8 cellular contexts compared by ENCODE assay signal in the genomic region with DNA sequence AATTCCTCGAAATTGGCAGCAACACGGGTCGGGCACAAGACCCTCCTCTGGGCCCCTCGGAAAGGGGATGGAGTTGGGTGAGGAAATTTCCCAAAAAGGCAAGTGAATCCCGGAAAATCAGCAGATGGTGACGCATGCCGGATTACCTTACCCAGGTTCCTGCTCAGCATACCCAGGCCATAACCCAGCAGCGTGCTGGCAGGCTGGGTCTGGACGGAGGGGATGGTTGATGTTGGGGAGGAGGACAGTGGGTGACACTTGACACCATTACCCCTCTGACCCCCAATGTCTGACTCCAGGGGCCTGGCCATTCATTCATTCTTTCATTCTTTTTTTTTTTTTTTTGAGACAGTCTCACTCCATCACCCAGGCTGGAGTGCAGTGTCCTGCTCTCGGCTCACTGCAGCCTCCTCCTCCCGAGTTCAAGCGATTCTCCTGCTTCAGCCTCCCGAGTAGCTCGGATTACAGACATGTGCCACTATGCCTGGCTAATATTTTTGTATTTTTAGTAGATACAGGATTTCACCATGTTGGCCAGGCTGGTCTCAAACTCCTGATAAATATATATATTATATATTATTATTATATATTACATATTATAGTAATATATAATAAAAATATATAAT. TPM values are rescaled to one million over a fixed set of nuclear protein-coding genes. Genes with fewer than 3 reads are reported as not detected.
A peak's percentile ranks its signal among the peaks of the same experiment; 100 is the strongest.
DNase-seq lines count a peak whose midpoint lies in the region; ATAC-seq, FAIRE-seq and TF ChIP-seq lines count a peak whose summit lies in the region.

No MANE protein-coding gene starts in this region.

- peak; percentile 23 for DNase-seq in activated naive CD4-positive, alpha-beta T cell treated with anti-CD3 and anti-CD28 coated beads for 36 hours
- DNase-seq in activated naive CD4-positive, alpha-beta T cell treated with anti-CD3 and anti-CD28 coated beads, Interleukin-2, amount 50 U/mL, for 16 hours: no peak
- peak; percentile 53 to 75 for DNase-seq in NCI-H526 (lab: John Stamatoyannopoulos, UW)
- DNase-seq in bronchial epithelial cell (ENCODE audit: low read depth): peak; percentile 61
- DNase-seq in left lobe of liver (ENCODE audit: low spot score): no peak
- no peak for DNase-seq in inferior parietal cortex (ENCODE audit: extremely low spot score)

- intact Hi-C loops in activated naive CD4-positive, alpha-beta T cell treated with anti-CD3 and anti-CD28 coated beads for 36 hours (cut with micrococcal nuclease): no loop called here

- CTCF ChIA-PET in activated naive CD4-positive, alpha-beta T cell treated with anti-CD3 and anti-CD28 coated beads for 36 hours (lab: Charles Lee): interaction anchor here (2.0 kb wide), 1 partner anchor 73 kb away, joined by 8 read pairs; no protein-coding TSS in a partner anchor

- ATAC-seq in left lobe of liver (peak; percentile 61), HG03095 (IDR thresholded peaks at IDR 0.05; ENCODE audit: unreplicated experiment) (no peak)

- peak overlapping the region; percentile 71 for H3K27ac Mint-ChIP-seq in activated naive CD4-positive, alpha-beta T cell treated with anti-CD3 and anti-CD28 coated beads for 36 hours

- H3K36me3 ChIP-seq in bronchial epithelial cell (ENCODE audit: control insufficient read depth, insufficient read depth, low read length) (peaks cover 12% of the 10 kb centered on the region), subcutaneous abdominal adipose tissue (ENCODE audit: control insufficient read depth in 5 of 5, insufficient read depth in 5 of 5, low read length in 5 of 5) (peaks cover 0 to 19% (median 7%) of the 10 kb centered on the region in 5 donors)

- H3K4me1 ChIP-seq in subcutaneous abdominal adipose tissue (ENCODE audit: control insufficient read depth in 5 of 5, insufficient read depth in 5 of 5, low read length in 5 of 5): peaks cover 7 to 17% (median 16%) of the 10 kb centered on the region in 5 donors

- no peak for FAIRE-seq in bronchial epithelial cell (lab: Jason Lieb, UNC)

- H3K9me3 ChIP-seq in subcutaneous abdominal adipose tissue (ENCODE audit: control insufficient read depth in 5 of 5, low read length in 5 of 5): no peaks in the 10 kb centered on the region

- no peaks in the 10 kb centered on the region for H3K27me3 ChIP-seq in bronchial epithelial cell (ENCODE audit: control insufficient read depth, insufficient read depth, low read length)
- no peaks in the 10 kb centered on the region for H3K27me3 ChIP-seq in subcutaneous abdominal adipose tissue (ENCODE audit: control insufficient read depth in 5 of 5, insufficient read depth in 4 of 5, low read length in 5 of 5)

- peak overlapping the region; percentile 63 to 91 (median 83) for H3K9ac ChIP-seq in subcutaneous abdominal adipose tissue (ENCODE audit: low read length in 5 of 5)

- TF ChIP-seq CTCF in bronchial epithelial cell (IDR thresholded peaks at IDR 0.05; ENCODE audit: insufficient read depth, low read length, severe bottlenecking): no peak

- H3K4me3 ChIP-seq in bronchial epithelial cell (ENCODE audit: low read depth, low read length) (peak overlapping the region; percentile 88), subcutaneous abdominal adipose tissue (ENCODE audit: low read depth in 1 of 5, low read length in 5 of 5) (peak overlapping the region; percentile 78 to 96 (median 83))

- peaks cover 3% of the 10 kb centered on the region for H3K27me3 Mint-ChIP-seq in activated naive CD4-positive, alpha-beta T cell treated with anti-CD3 and anti-CD28 coated beads for 36 hours (ENCODE audit: low read depth)

- H3K36me3 Mint-ChIP-seq in activated naive CD4-positive, alpha-beta T cell treated with anti-CD3 and anti-CD28 coated beads for 36 hours (ENCODE audit: low read depth): peaks cover 1% of the 10 kb centered on the region

- peaks cover 2% of the 10 kb centered on the region for H3K4me1 Mint-ChIP-seq in activated naive CD4-positive, alpha-beta T cell treated with anti-CD3 and anti-CD28 coated beads for 36 hours (ENCODE audit: low read depth)

- peak overlapping the region; percentile 50 for H3K27ac ChIP-seq in subcutaneous abdominal adipose tissue (ENCODE audit: low read depth, low read length)

- peak overlapping the region; percentile 82 for H3K4me3 Mint-ChIP-seq in activated naive CD4-positive, alpha-beta T cell treated with anti-CD3 and anti-CD28 coated beads for 36 hours

- no peaks in the 10 kb centered on the region for H3K9me3 Mint-ChIP-seq in activated naive CD4-positive, alpha-beta T cell treated with anti-CD3 and anti-CD28 coated beads for 36 hours

RNA-seq across cellular contexts. Expression of a gene that starts 0.8 kb away (rescaled TPM):
- 1 to 10 TPM; 8.9 to 9.8 TPM for total RNA-seq in activated naive CD4-positive, alpha-beta T cell treated with anti-CD3 and anti-CD28 coated beads for 36 hours
- total RNA-seq in bronchial epithelial cell (84.6 and 102 TPM in 2 replicates), left lobe of liver (29.6 TPM)

RNA-seq across cellular contexts. Expression of a gene that starts 26.8 kb away (rescaled TPM):
- under 1 TPM; 0.17 to 0.27 TPM for total RNA-seq in activated naive CD4-positive, alpha-beta T cell treated with anti-CD3 and anti-CD28 coated beads for 36 hours
- total RNA-seq in bronchial epithelial cell (0.53 and 2.7 TPM in 2 replicates), left lobe of liver (5.6 TPM)

RNA-seq across cellular contexts. Expression of a gene that starts 31.1 kb away (rescaled TPM):
- not detected for total RNA-seq in activated naive CD4-positive, alpha-beta T cell treated with anti-CD3 and anti-CD28 coated beads for 36 hours
- total RNA-seq in bronchial epithelial cell: not detected in 2 replicates
- 7.0 TPM for total RNA-seq in left lobe of liver

RNA-seq across cellular contexts. Expression of a gene that starts 54.4 kb away (rescaled TPM):
- not detected for total RNA-seq in activated naive CD4-positive, alpha-beta T cell treated with anti-CD3 and anti-CD28 coated beads for 36 hours
- total RNA-seq in bronchial epithelial cell: not detected in 2 replicates
- not detected for total RNA-seq in left lobe of liver

Comparison
In these comparisons a context has a peak if more than half of its experiments do, and no peak if none do; other contexts are left out.
1. DNase-seq: peak in activated naive CD4-positive, alpha-beta T cell treated with anti-CD3 and anti-CD28 coated beads for 36 hours (single experiment), NCI-H526 (2 of 2) and bronchial epithelial cell (single experiment); none in activated naive CD4-positive, alpha-beta T cell treated with anti-CD3 and anti-CD28 coated beads, Interleukin-2, amount 50 U/mL, for 16 hours (single experiment), left lobe of liver (single experiment) and inferior parietal cortex (single experiment).